In genomic region chr2:177906041-177906718, GRCh38 we compare ENCODE assay signal across 8 cellular contexts.
A peak's percentile ranks its signal among the peaks of the same experiment; 100 is the strongest.
DNase-seq lines count a peak whose midpoint lies in the region; ATAC-seq, FAIRE-seq and TF ChIP-seq lines count a peak whose summit lies in the region.

No MANE protein-coding gene starts in this region.

- no peak for FAIRE-seq in RCC 7860 (lab: Jason Lieb, UNC)

- POLR2A ChIA-PET in GM10248 (lab: Yijun Ruan, JAX): no interaction called here

- CTCF ChIA-PET in GM10248 (lab: Yijun Ruan, JAX): interaction anchor here (0.7 to 1.8 kb wide), 4 partner anchors 9 to 20 kb away, joined by 3 to 6 read pairs (median 4); no protein-coding TSS in a partner anchor

- in situ Hi-C loops in KBM-7 (cut with MboI; ENCODE audit: low pct_unique_long_range_greater_than_20kb, low sequenced_read_pairs): no loop called here

- TF ChIP-seq CTCF in GM10248 (IDR thresholded peaks at IDR 0.05; ENCODE audit: control extremely low read depth, extremely low read depth, low read depth, missing control alignments): peak; percentile 90

- DNase-seq in GM10248 (ENCODE audit: extremely low spot score) (peak; percentile 53), KBM-7 (peak; percentile 89), RCC 7860 (ENCODE audit: low spot score) (peak; percentile 34), left cardiac atrium (peak; percentile 28), sciatic nerve (ENCODE audit: low spot score) (no peak), cerebellum (ENCODE audit: low spot score) (no peak)
- peak; percentile 59 for DNase-seq in activated naive CD4-positive, alpha-beta T cell treated with Interleukin-2 at 50 U/mL for 16 hours

- peak; percentile 86 for ATAC-seq in GM21825 (IDR thresholded peaks at IDR 0.05; ENCODE audit: unreplicated experiment)
- ATAC-seq in left cardiac atrium: peak; percentile 33 to 77
- ATAC-seq in sciatic nerve: peak; percentile 57

- intact Hi-C loops in left cardiac atrium (cut with DNase I) (no loop called here), sciatic nerve (cut with DNase I) (no loop called here)

Comparison
In these comparisons a context has a peak if more than half of its experiments do, and no peak if none do; other contexts are left out.
1. DNase-seq: peak in GM10248 (single experiment), KBM-7 (single experiment), RCC 7860 (single experiment), activated naive CD4-positive, alpha-beta T cell treated with Interleukin-2 at 50 U/mL for 16 hours (single experiment) and left cardiac atrium (single experiment); none in sciatic nerve (single experiment) and cerebellum (single experiment).
2. Peak in every context shown above with its lines, with median percentiles within 50 percentile points of each other: ATAC-seq.